Comparison of ENCODE assay signal across 20 cellular contexts in the genomic region with DNA sequence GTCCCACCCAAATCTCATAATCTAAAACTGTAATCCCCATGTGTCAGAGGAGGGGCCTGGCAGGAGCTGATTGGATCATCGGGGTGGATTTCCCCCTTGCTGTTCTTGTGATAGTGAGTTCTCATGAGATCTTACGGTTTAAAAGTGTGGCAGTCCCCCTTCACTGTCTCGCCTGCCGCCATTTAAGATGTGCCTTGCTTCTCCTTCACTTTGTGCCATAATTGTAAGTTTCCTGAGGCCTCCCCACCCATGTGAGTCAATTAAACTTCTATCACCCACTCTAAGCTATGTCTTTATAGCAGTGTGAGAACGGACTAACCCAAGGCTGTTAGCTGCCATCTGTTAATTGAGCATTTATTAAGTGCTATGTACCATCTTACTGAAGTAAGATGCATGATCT.
DNase-seq lines count a peak whose midpoint lies in the region; TF ChIP-seq lines count a peak whose summit lies in the region.
"Had no signal": no experiment of that assay in that cellular context is flagged by ENCODE, and none has a peak within 500 bp of the region (broad histone marks: within the 10 kb centered on the region; RNA-seq: fewer than 3 reads in every experiment).

No MANE protein-coding gene starts in this region.

- no peaks in the 10 kb centered on the region for H3K79me2 ChIP-seq in KMS-11 (ENCODE audit: insufficient read depth, low read depth)

- no peak overlapping the region for H2AFZ ChIP-seq in KMS-11 (ENCODE audit: low read depth)

- no peak overlapping the region for H3K9ac ChIP-seq in KMS-11
- H3K9ac ChIP-seq: BLaER1 had no signal

- H3K27me3 ChIP-seq in KMS-11 (ENCODE audit: insufficient read depth, low read depth) (no peaks in the 10 kb centered on the region), SJSA1 (replicated peaks) (peaks cover 44% of the 10 kb centered on the region)
- H3K27me3 ChIP-seq: BE2C, BLaER1 had no signal

- DNase-seq in SJSA1 (ENCODE audit: low read depth in 1 of 2, low spot score in 2 of 2) (peak; percentile 59 to 75), GF-D8 (lab: John Stamatoyannopoulos, UW) (no peak), DMS153 treated with DMSO at 0.1 percent for 48 hours (lab: John Stamatoyannopoulos, UW; ENCODE audit: unreplicated experiment) (no peak), HT-29 (ENCODE audit: low spot score) (no peak)
- DNase-seq: 8988T; ACHN; BE2C; C1 segment of cervical spinal cord; CD4-positive, alpha-beta memory T cell; CD4-positive, CD25-positive, alpha-beta regulatory T cell; CD8-positive, alpha-beta memory T cell; COR-L47; DMS53; DMS79; DND-41; EL; GDM1 had no signal

- POLR2A ChIA-PET in HEK293 (lab: Yijun Ruan, JAX), result no interaction called here

- no peaks in the 10 kb centered on the region for H4K20me1 ChIP-seq in KMS-11 (ENCODE audit: insufficient read depth)
- H4K20me1 ChIP-seq: BLaER1 had no signal

- peak overlapping the region; percentile 31; the same call in 1 of the 2 replicates for H3K4me2 ChIP-seq in KMS-11
- H3K4me2 ChIP-seq: BLaER1 had no signal

- TF ChIP-seq CTCF in HEK293 (tag by site-specific recombination; IDR thresholded peaks at IDR 0.05), result no peak
- TF ChIP-seq CTCF in KMS-11 (conservative IDR thresholded peaks at IDR 0.05; ENCODE audit: low read depth, low read length), result no peak

- H3K27ac ChIP-seq in HEK293 (ENCODE audit: extremely low read depth, low read depth, low read length) (no peak overlapping the region), KMS-11 (no peak overlapping the region), SJSA1 (no peak overlapping the region)
- H3K27ac ChIP-seq: BLaER1 had no signal

- CTCF ChIA-PET in HEK293 (lab: Yijun Ruan, JAX), result interaction anchor here (0.6 to 1.2 kb wide), 4 partner anchors 16 to 401 kb away, joined by 3 to 4 read pairs (median 3); no protein-coding TSS in a partner anchor

- no peaks in the 10 kb centered on the region for H3K4me1 ChIP-seq in HEK293 (ENCODE audit: control insufficient read depth, insufficient read depth, low read length)
- H3K4me1 ChIP-seq in KMS-11 (ENCODE audit: low read depth, poor library complexity, severe bottlenecking), result peaks cover 19% of the 10 kb centered on the region
- no peaks in the 10 kb centered on the region for H3K4me1 ChIP-seq in SJSA1 (replicated peaks)
- H3K4me1 ChIP-seq: BE2C, BLaER1 had no signal

- no peaks in the 10 kb centered on the region for H3K36me3 ChIP-seq in HEK293 (ENCODE audit: control insufficient read depth in 2 of 2, insufficient read depth in 1 of 2, low read length in 2 of 2)
- H3K36me3 ChIP-seq in KMS-11 (ENCODE audit: insufficient read depth), result no peaks in the 10 kb centered on the region
- H3K36me3 ChIP-seq in SJSA1, result no peaks in the 10 kb centered on the region
- H3K36me3 ChIP-seq: BE2C, BLaER1 had no signal

- H3K9me3 ChIP-seq in HEK293 (ENCODE audit: control insufficient read depth, insufficient read depth, low read depth, low read length), result no peaks in the 10 kb centered on the region
- H3K9me3 ChIP-seq in SJSA1 (replicated peaks), result peaks cover 37% of the 10 kb centered on the region
- H3K9me3 ChIP-seq: BE2C, BLaER1 had no signal

- no peak overlapping the region for H3K4me3 ChIP-seq in HEK293 (ENCODE audit: low read depth, low read length)
- no peak overlapping the region for H3K4me3 ChIP-seq in KMS-11 (IDR thresholded peaks at IDR 0.05; ENCODE audit: insufficient read depth, low read depth, low read length)
- H3K4me3 ChIP-seq in SJSA1, result no peak overlapping the region
- H3K4me3 ChIP-seq: BLaER1 had no signal

TF ChIP-seq in HEK293, 187 proteins besides CTCF, POLR2A, EP300 and RAD21:
- TF ChIP-seq ZNF239 (tag by site-specific recombination; IDR thresholded peaks at IDR 0.05), result no peak
- TF ChIP-seq ZBTB7A (tag by site-specific recombination; IDR thresholded peaks at IDR 0.05; ENCODE audit: low read depth), result no peak
- TF ChIP-seq ZNF626 (tag by site-specific recombination; IDR thresholded peaks at IDR 0.05), result no peak
- TF ChIP-seq ZNF664 (tag by site-specific recombination; IDR thresholded peaks at IDR 0.05), result peak; percentile 70
- no peak for TF ChIP-seq ZNF391 (tag by site-specific recombination; IDR thresholded peaks at IDR 0.05; ENCODE audit: borderline replicate concordance, low read depth)
- no peak for TF ChIP-seq ZNF366 (tag by site-specific recombination; conservative IDR thresholded peaks at IDR 0.05)

Comparison
In these comparisons a context has a peak if more than half of its experiments do, and no peak if none do; other contexts are left out.
1. DNase-seq: peak in SJSA1 (2 of 2); none in GF-D8 (single experiment), DMS153 treated with DMSO at 0.1 percent for 48 hours (single experiment) and HT-29 (single experiment).